Comparison of ENCODE assay signal across 29 cellular contexts in genomic region chr5:146301666-146302065, GRCh38. TPM values are rescaled to one million over a fixed set of nuclear protein-coding genes. Genes with fewer than 3 reads are reported as not detected.
"Had no signal": no experiment of that assay in that cellular context is flagged by ENCODE, and none has a peak within 500 bp of the region (broad histone marks: within the 10 kb centered on the region; RNA-seq: fewer than 3 reads in every experiment).

No MANE protein-coding gene starts in this region.

- H3K4me3 ChIP-seq: esophagus muscularis mucosa, gastrocnemius medialis, sigmoid colon, smooth muscle cell, suprapubic skin, tibial artery, upper lobe of right lung had no signal

- ATAC-seq: activated naive CD4-positive, alpha-beta T cell treated with anti-CD3 and anti-CD28 coated beads, Interleukin-2, amount 50 U/mL, for 72 hours; activated T-cell treated with anti-CD3 and anti-CD28 coated beads, Interleukin-2, amount 50 U/mL, for 72 hours; gastrocnemius medialis; left ventricle myocardium superior; naive thymus-derived CD8-positive, alpha-beta T cell; stimulated activated memory B cell treated with anti-CD40 and anti-IgM and Interleukin-4, amounts not matched to agents 10 μg/mL and 1 μg/mL and 100 μg/mL, for 72 hours; upper lobe of right lung had no signal

- H3K9me3 ChIP-seq: esophagus muscularis mucosa, gastrocnemius medialis, sigmoid colon, suprapubic skin, tibial artery, upper lobe of right lung had no signal

- H3K36me3 ChIP-seq: esophagus muscularis mucosa, gastrocnemius medialis, sigmoid colon, suprapubic skin, tibial artery, upper lobe of right lung had no signal

- H3K4me2 ChIP-seq: smooth muscle cell had no signal

- DNase-seq: activated CD4-positive, alpha-beta T cell treated with anti-CD3 and anti-CD28 coated beads for 4 hours; activated CD4-positive, alpha-beta T cell treated with anti-CD3 and anti-CD28 coated beads, Interleukin-2, amount 50 U/mL, for 4 hours; activated naive CD4-positive, alpha-beta T cell; activated T-cell treated with anti-CD3 and anti-CD28 coated beads for 4 hours; activated T-cell treated with anti-CD3 and anti-CD28 coated beads, Interleukin-2, amount 50 U/mL, for 72 hours; anterior cingulate cortex; dermis blood vessel endothelial cell; effector CD4-positive, alpha-beta T cell; gastrocnemius medialis; glutamatergic neuron; islet precursor cell; left ventricle myocardium superior; mammary epithelial cell; naive thymus-derived CD8-positive, alpha-beta T cell; sigmoid colon; stimulated activated CD4-positive, alpha-beta T cell treated with anti-CD3 and anti-CD28 coated beads, Interleukin-1b, Interleukin-23, amount 100 ng/mL, for 48 hours; stimulated activated CD4-positive, alpha-beta T cell treated with anti-CD3 and anti-CD28 coated beads, Interleukin-4, amount 100 ng/mL, for 4 hours; stimulated activated CD8-positive, alpha-beta memory T cell treated with anti-CD3 and anti-CD28 coated beads, Interleukin-4, amount 100 ng/mL, for 48 hours; T-helper 1 cell; tibial artery; upper lobe of right lung had no signal

- H3K27me3 ChIP-seq: esophagus muscularis mucosa, gastrocnemius medialis, sigmoid colon, suprapubic skin, tibial artery, upper lobe of right lung had no signal

- H3K27ac ChIP-seq: esophagus muscularis mucosa, gastrocnemius medialis, sigmoid colon, suprapubic skin, tibial artery, upper lobe of right lung, VCaP had no signal

- H3K4me1 ChIP-seq: gastrocnemius medialis, sigmoid colon, suprapubic skin, tibial artery, upper lobe of right lung had no signal

RNA-seq across cellular contexts. Expression of gene POU4F3, which starts 37.0 kb away (rescaled TPM):
- total RNA-seq: activated naive CD4-positive, alpha-beta T cell treated with anti-CD3 and anti-CD28 coated beads, Interleukin-2, amount 50 U/mL, for 72 hours; activated T-cell treated with anti-CD3 and anti-CD28 coated beads, Interleukin-2, amount 50 U/mL, for 72 hours; dermis blood vessel endothelial cell; gastrocnemius medialis; left ventricle myocardium superior; mammary epithelial cell; osteocyte; progenitor cell of endocrine pancreas; smooth muscle cell; upper lobe of right lung had no signal
